1 cellular context compared by ENCODE assay signal in the genomic region with DNA sequence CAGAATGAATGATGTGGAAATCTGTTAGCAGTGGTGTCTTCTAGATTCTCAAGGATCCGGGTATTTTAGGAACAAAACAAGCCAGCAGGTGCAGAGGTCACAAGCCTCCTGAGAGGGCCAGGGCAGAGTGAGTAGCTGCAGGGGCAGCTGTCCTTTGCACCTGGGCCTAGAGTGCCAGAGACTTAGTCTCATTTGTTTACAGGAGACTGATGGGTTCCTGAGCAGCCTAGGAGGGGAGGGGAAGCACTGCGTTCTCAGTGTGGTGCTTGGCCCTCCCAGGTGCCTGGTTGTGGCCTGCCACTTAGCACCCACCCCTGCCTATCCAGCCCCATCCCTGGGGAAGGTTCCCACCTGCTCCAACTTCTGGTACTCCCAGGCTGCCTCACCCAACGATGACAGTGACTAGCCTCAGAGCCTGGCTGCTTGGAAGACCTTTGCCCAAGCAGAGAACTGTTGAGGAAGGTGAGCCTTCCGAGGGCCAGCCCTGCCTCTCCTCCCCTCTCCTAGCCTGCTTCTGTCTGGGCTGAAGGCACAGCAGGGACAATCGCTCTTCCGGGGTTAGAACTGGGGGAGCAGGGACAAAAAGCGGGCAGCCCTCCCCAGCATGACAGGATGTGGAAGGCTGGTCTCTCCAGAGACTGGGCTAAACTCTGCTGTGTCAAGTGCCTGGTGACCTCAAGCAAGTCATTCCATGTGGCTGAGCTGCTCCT.
TF ChIP-seq lines count a peak whose summit lies in the region.

No MANE protein-coding gene starts in this region.

TF ChIP-seq in GM23338, 12 proteins besides CTCF, POLR2A, EP300 and RAD21 (continued from another document):
- TF ChIP-seq, protein P1, sequence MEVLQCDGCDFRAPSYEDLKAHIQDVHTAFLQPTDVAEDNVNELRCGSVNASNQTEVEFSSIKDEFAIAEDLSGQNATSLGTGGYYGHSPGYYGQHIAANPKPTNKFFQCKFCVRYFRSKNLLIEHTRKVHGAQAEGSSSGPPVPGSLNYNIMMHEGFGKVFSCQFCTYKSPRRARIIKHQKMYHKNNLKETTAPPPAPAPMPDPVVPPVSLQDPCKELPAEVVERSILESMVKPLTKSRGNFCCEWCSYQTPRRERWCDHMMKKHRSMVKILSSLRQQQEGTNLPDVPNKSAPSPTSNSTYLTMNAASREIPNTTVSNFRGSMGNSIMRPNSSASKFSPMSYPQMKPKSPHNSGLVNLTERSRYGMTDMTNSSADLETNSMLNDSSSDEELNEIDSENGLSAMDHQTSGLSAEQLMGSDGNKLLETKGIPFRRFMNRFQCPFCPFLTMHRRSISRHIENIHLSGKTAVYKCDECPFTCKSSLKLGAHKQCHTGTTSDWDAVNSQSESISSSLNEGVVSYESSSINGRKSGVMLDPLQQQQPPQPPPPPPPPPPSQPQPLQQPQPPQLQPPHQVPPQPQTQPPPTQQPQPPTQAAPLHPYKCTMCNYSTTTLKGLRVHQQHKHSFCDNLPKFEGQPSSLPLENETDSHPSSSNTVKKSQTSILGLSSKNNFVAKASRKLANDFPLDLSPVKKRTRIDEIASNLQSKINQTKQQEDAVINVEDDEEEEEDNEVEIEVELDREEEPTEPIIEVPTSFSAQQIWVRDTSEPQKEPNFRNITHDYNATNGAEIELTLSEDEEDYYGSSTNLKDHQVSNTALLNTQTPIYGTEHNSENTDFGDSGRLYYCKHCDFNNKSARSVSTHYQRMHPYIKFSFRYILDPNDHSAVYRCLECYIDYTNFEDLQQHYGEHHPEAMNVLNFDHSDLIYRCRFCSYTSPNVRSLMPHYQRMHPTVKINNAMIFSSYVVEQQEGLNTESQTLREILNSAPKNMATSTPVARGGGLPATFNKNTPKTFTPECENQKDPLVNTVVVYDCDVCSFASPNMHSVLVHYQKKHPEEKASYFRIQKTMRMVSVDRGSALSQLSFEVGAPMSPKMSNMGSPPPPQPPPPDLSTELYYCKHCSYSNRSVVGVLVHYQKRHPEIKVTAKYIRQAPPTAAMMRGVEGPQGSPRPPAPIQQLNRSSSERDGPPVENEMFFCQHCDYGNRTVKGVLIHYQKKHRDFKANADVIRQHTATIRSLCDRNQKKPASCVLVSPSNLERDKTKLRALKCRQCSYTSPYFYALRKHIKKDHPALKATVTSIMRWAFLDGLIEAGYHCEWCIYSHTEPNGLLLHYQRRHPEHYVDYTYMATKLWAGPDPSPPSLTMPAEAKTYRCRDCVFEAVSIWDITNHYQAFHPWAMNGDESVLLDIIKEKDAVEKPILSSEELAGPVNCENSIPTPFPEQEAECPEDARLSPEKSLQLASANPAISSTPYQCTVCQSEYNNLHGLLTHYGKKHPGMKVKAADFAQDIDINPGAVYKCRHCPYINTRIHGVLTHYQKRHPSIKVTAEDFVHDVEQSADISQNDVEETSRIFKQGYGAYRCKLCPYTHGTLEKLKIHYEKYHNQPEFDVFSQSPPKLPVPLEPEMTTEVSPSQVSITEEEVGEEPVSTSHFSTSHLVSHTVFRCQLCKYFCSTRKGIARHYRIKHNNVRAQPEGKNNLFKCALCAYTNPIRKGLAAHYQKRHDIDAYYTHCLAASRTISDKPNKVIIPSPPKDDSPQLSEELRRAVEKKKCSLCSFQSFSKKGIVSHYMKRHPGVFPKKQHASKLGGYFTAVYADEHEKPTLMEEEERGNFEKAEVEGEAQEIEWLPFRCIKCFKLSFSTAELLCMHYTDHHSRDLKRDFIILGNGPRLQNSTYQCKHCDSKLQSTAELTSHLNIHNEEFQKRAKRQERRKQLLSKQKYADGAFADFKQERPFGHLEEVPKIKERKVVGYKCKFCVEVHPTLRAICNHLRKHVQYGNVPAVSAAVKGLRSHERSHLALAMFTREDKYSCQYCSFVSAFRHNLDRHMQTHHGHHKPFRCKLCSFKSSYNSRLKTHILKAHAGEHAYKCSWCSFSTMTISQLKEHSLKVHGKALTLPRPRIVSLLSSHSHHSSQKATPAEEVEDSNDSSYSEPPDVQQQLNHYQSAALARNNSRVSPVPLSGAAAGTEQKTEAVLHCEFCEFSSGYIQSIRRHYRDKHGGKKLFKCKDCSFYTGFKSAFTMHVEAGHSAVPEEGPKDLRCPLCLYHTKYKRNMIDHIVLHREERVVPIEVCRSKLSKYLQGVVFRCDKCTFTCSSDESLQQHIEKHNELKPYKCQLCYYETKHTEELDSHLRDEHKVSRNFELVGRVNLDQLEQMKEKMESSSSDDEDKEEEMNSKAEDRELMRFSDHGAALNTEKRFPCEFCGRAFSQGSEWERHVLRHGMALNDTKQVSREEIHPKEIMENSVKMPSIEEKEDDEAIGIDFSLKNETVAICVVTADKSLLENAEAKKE (CRISPR knock-in tag; IDR thresholded peaks at IDR 0.05): no peak
